26 cellular contexts compared by ENCODE assay signal in genomic region chr2:45734336-45734735, GRCh38.
"Had no signal": no experiment of that assay in that cellular context is flagged by ENCODE, and none has a peak within 500 bp of the region (broad histone marks: within the 10 kb centered on the region; RNA-seq: fewer than 3 reads in every experiment).

No MANE protein-coding gene starts in this region.

- H3K9me3 Mint-ChIP-seq: endodermal cell; naive thymus-derived CD8-positive, alpha-beta T cell; nephron progenitor cell had no signal

- ATAC-seq: foreskin keratinocyte; gastroesophageal sphincter; left cardiac atrium; left lung; naive thymus-derived CD8-positive, alpha-beta T cell; stimulated activated memory B cell treated with anti-CD40 and anti-IgM and Interleukin-4, amounts not matched to agents 10 μg/mL and 1 μg/mL and 100 μg/mL, for 72 hours; stimulated activated naive CD8-positive, alpha-beta T cell treated with anti-CD3 and anti-CD28 coated beads, Interleukin-15, Interleukin-2, amounts not matched to agents 100 U/mL and 50 U/mL, for 24 hours had no signal

- H3K4me3 Mint-ChIP-seq: endodermal cell; naive thymus-derived CD8-positive, alpha-beta T cell; nephron progenitor cell; stimulated activated memory B cell treated with anti-CD40 and anti-IgM and Interleukin-4, amounts not matched to agents 10 μg/mL and 1 μg/mL and 100 μg/mL, for 72 hours; type B pancreatic cell had no signal

- H3K27me3 ChIP-seq: esophagus muscularis mucosa, foreskin keratinocyte, gastroesophageal sphincter, heart left ventricle, left lung, spleen, testis, tibial artery had no signal

- H3K27me3 Mint-ChIP-seq: naive thymus-derived CD8-positive, alpha-beta T cell; stimulated activated memory B cell treated with anti-CD40 and anti-IgM and Interleukin-4, amounts not matched to agents 10 μg/mL and 1 μg/mL and 100 μg/mL, for 72 hours had no signal

- H3K9me3 ChIP-seq: esophagus muscularis mucosa, gastroesophageal sphincter, heart left ventricle, left lung, prostate gland, spleen, testis, tibial artery had no signal

- H3K4me3 ChIP-seq: esophagus muscularis mucosa, gastroesophageal sphincter, heart left ventricle, left lung, prostate gland, skin epidermis, spleen, testis, tibial artery had no signal

- H3K27ac Mint-ChIP-seq: endodermal cell; nephron progenitor cell; stimulated activated memory B cell treated with anti-CD40 and anti-IgM and Interleukin-4, amounts not matched to agents 10 μg/mL and 1 μg/mL and 100 μg/mL, for 72 hours; type B pancreatic cell had no signal

- H3K4me1 Mint-ChIP-seq: nephron progenitor cell had no signal

- H3K4me1 ChIP-seq: foreskin keratinocyte, left lung, prostate gland, testis had no signal

- H3K27ac ChIP-seq: esophagus muscularis mucosa, foreskin keratinocyte, gastroesophageal sphincter, heart left ventricle, left lung, prostate gland, spleen, testis, tibial artery had no signal

- DNase-seq: cortex of kidney; effector CD8-positive, alpha-beta T cell; endodermal cell; foreskin keratinocyte; hippocampal formation; left cardiac atrium; mesenchymal stem cell; midbrain; naive thymus-derived CD8-positive, alpha-beta T cell; nephron progenitor cell; nucleus accumbens; right cardiac atrium; spleen; stimulated activated CD4-positive, alpha-beta T cell treated with anti-CD3 and anti-CD28 coated beads, Interleukin-4, amount 100 ng/mL, for 4 hours; stimulated activated naive CD8-positive, alpha-beta T cell treated with anti-CD3 and anti-CD28 coated beads, Interleukin-15, Interleukin-2, amounts not matched to agents 100 U/mL and 50 U/mL, for 24 hours; substantia nigra; testis; tibial artery had no signal

- H3K36me3 ChIP-seq: esophagus muscularis mucosa, gastroesophageal sphincter, prostate gland, tibial artery had no signal
